ENCODE assay signal across 8 cellular contexts in the genomic region with DNA sequence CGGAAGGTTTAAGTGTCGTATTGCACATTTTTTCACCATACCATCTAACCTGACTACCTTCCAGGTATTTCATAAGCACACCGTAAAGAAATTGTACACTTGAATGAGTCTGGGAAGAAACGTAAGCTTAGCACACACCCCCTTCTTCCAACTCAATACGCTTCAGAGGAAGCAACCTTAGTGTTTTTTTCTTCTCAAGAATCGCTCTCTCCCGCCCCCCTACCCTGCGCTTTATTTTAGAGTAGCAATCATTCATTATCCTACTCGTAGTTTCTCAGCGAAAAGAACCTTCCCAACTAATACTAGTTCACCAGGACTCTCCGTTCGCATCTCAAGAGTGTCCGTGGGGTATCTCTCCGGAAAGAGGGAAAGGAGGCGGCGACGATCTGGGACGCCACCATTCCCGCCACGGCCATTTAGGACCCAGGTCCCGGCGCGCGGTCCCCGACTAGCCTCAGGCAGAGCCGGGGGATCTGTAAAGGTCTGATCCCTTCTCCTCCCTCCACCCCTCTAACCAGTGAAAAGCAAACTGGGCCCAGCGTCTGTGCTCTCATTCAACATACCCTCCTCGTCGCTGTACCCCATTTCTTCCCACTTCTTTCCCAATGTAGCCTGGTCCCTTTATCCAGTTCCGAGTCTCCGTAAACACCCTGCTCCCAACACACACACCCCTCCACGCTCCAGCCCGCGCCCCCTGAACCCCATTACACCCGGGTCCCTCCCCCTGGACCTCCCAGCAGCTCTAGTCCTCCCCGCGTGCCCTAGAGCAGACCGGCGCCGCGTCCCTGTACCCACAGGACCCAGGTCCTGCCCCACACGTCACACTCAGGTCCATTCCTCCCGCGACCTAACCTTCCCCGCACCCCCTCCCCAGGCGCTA. TPM values are rescaled to one million over a fixed set of nuclear protein-coding genes. Genes with fewer than 3 reads are reported as not detected.
A peak's percentile ranks its signal among the peaks of the same experiment; 100 is the strongest.
DNase-seq lines count a peak whose midpoint lies in the region; ATAC-seq and TF ChIP-seq lines count a peak whose summit lies in the region.

No MANE protein-coding gene starts in this region.

- intact Hi-C loops in activated CD8-positive, alpha-beta T cell treated with anti-CD3 and anti-CD28 coated beads for 36 hours (cut with micrococcal nuclease): no loop called here
- intact Hi-C loops in head of caudate nucleus (cut with DNase I): no loop called here

- H3K4me3 Mint-ChIP-seq in activated CD8-positive, alpha-beta T cell treated with anti-CD3 and anti-CD28 coated beads for 36 hours: peak overlapping the region; percentile 93

- ATAC-seq in activated CD4-positive, CD25-positive, alpha-beta regulatory T cell treated with anti-CD3 and anti-CD28 coated beads, Interleukin-2, amount 50 U/mL, for 24 hours: peak; percentile 50 to 57
- peak; percentile 33 for ATAC-seq in GM21723 (IDR thresholded peaks at IDR 0.05; ENCODE audit: unreplicated experiment)
- peak; percentile 64 for ATAC-seq in activated CD8-positive, alpha-beta T cell treated with anti-CD3 and anti-CD28 coated beads for 36 hours
- ATAC-seq in omental fat pad (ENCODE audit: low FRiP score): peak; percentile 24

- peak overlapping the region; percentile 66 for H3K27ac Mint-ChIP-seq in activated CD8-positive, alpha-beta T cell treated with anti-CD3 and anti-CD28 coated beads for 36 hours

- H3K4me1 Mint-ChIP-seq in activated CD8-positive, alpha-beta T cell treated with anti-CD3 and anti-CD28 coated beads for 36 hours (ENCODE audit: low read depth): peaks cover 16% of the 10 kb centered on the region

- CTCF ChIA-PET in activated CD8-positive, alpha-beta T cell treated with anti-CD3 and anti-CD28 coated beads for 36 hours (lab: Charles Lee): interaction anchor here (0.7 to 1.6 kb wide), 4 partner anchors 9 to 99 kb away, joined by 3 to 8 read pairs (median 3); no protein-coding TSS in a partner anchor

- TF ChIP-seq CTCF in activated CD8-positive, alpha-beta T cell treated with anti-CD3 and anti-CD28 coated beads for 36 hours (IDR thresholded peaks at IDR 0.05): no peak
- TF ChIP-seq CTCF in omental fat pad (IDR thresholded peaks at IDR 0.05): no peak

- H3K9me3 Mint-ChIP-seq in activated CD8-positive, alpha-beta T cell treated with anti-CD3 and anti-CD28 coated beads for 36 hours: no peaks in the 10 kb centered on the region

- peaks cover 5% of the 10 kb centered on the region for H3K36me3 Mint-ChIP-seq in activated CD8-positive, alpha-beta T cell treated with anti-CD3 and anti-CD28 coated beads for 36 hours (ENCODE audit: low read depth)

- POLR2A ChIA-PET in activated CD8-positive, alpha-beta T cell treated with anti-CD3 and anti-CD28 coated beads for 36 hours (lab: Charles Lee): interaction anchor here (0.7 to 1.2 kb wide), 4 partner anchors 16 to 418 kb away, joined by 3 to 4 read pairs (median 3); a partner anchor contains a TSS

- no peak for DNase-seq in activated CD4-positive, CD25-positive, alpha-beta regulatory T cell treated with anti-CD3 and anti-CD28 coated beads, Interleukin-2, amount 50 U/mL, for 72 hours
- DNase-seq in LHCN-M2 (ENCODE audit: low read depth) (peak; percentile 27), head of caudate nucleus (peak in 33 of 42 donors; percentile 19 to 72 (median 43)), omental fat pad (ENCODE audit: low spot score) (no peak), mesenteric fat pad (ENCODE audit: low spot score) (no peak)
- peak; percentile 21 for DNase-seq in activated CD8-positive, alpha-beta T cell treated with anti-CD3 and anti-CD28 coated beads for 36 hours

- no peaks in the 10 kb centered on the region for H3K27me3 Mint-ChIP-seq in activated CD8-positive, alpha-beta T cell treated with anti-CD3 and anti-CD28 coated beads for 36 hours

RNA-seq across cellular contexts. Expression of a gene that starts 16.0 kb away (rescaled TPM):
- total RNA-seq in LHCN-M2 (2014; rRNA removed): not detected in 2 replicates
- polyA plus RNA-seq in LHCN-M2 (2012): 0.09 TPM
- not detected for total RNA-seq in activated CD8-positive, alpha-beta T cell treated with anti-CD3 and anti-CD28 coated beads for 36 hours
- total RNA-seq in omental fat pad: 1 to 10 TPM in 2 of 4 donors, under 1 TPM in 1, not detected in 1; 0.82 to 1.9 (median 1.6) TPM
- 0.58 TPM for total RNA-seq in mesenteric fat pad

RNA-seq across cellular contexts. Expression of a gene that starts 30.6 kb away (rescaled TPM):
- total RNA-seq in LHCN-M2 (2014; rRNA removed): 0.32 and 0.63 TPM in 2 replicates
- 5.2 TPM for polyA plus RNA-seq in LHCN-M2 (2012)
- not detected for total RNA-seq in activated CD8-positive, alpha-beta T cell treated with anti-CD3 and anti-CD28 coated beads for 36 hours
- total RNA-seq in omental fat pad: under 1 TPM in 1 of 4 donors, not detected in 3; 0.13 TPM
- total RNA-seq in mesenteric fat pad: 0.10 TPM

RNA-seq across cellular contexts. Expression of a gene that starts 34.1 kb away (rescaled TPM):
- total RNA-seq in LHCN-M2 (2014; rRNA removed): 19.2 and 43.2 TPM in 2 replicates
- 7.5 TPM for polyA plus RNA-seq in LHCN-M2 (2012)
- total RNA-seq in activated CD8-positive, alpha-beta T cell treated with anti-CD3 and anti-CD28 coated beads for 36 hours: 1 to 10 TPM; 3.1 to 4.6 TPM
- total RNA-seq in omental fat pad: 10 to 100 TPM in 3 of 4 donors, 1 to 10 TPM in 1; 9.2 to 28.1 (median 20.2) TPM
- total RNA-seq in mesenteric fat pad: 16.0 TPM

Comparison
In these comparisons a context has a peak if more than half of its experiments do, and no peak if none do; other contexts are left out.
1. DNase-seq: peak in LHCN-M2 (single experiment), activated CD8-positive, alpha-beta T cell treated with anti-CD3 and anti-CD28 coated beads for 36 hours (single experiment) and head of caudate nucleus (33 of 42); none in activated CD4-positive, CD25-positive, alpha-beta regulatory T cell treated with anti-CD3 and anti-CD28 coated beads, Interleukin-2, amount 50 U/mL, for 72 hours (single experiment), omental fat pad (single experiment) and mesenteric fat pad (single experiment).
2. Peak in every context shown above with its lines, with median percentiles within 50 percentile points of each other: ATAC-seq.